In the genomic region with DNA sequence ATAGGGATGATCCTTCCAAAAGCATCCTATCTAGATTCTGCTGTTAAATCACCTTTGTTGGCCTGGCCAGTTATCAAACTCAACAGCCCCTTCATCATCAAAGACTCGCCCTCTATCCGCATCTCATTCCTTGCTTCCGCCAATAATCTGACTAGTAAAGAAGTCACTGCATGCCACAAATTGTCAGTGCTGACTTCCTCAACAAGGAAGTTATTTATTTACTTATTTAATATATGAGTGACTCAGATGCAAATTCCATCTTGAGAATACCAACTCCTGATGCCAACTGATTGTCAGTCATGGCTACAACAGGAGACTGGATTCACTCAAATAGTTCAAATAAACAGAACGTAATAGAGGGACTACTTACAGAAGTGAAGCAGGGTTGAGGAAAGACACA, we compare ENCODE assay signal across 16 cellular contexts.
"Had no signal": no experiment of that assay in that cellular context is flagged by ENCODE, and none has a peak within 500 bp of the region (broad histone marks: within the 10 kb centered on the region; RNA-seq: fewer than 3 reads in every experiment).

No MANE protein-coding gene starts in this region.

- H3K9me3 ChIP-seq: ovary, stomach, testis had no signal

- H3K27ac ChIP-seq: ovary, stomach, testis, upper lobe of left lung had no signal

- H3K36me3 ChIP-seq: ovary, stomach, upper lobe of left lung had no signal

- H3K4me3 ChIP-seq: lung, ovary, stomach, testis, upper lobe of left lung had no signal

- H3K4me1 ChIP-seq: stomach, testis, upper lobe of left lung had no signal

- ATAC-seq: activated CD4-positive, CD25-positive, alpha-beta regulatory T cell treated with anti-CD3 and anti-CD28 coated beads, Interleukin-2, amount 50 U/mL, for 24 hours; effector memory CD8-positive, alpha-beta T cell; T-cell had no signal

- DNase-seq: activated CD4-positive, alpha-beta T cell treated with anti-CD3 and anti-CD28 coated beads, Interleukin-2, amount 50 U/mL, for 1 hour; activated naive CD8-positive, alpha-beta T cell treated with anti-CD3 and anti-CD28 coated beads for 36 hours; cerebellar nuclear complex; effector memory CD8-positive, alpha-beta T cell; erythroblast; hippocampal formation; ovary; stimulated activated CD4-positive, alpha-beta T cell treated with anti-CD3 and anti-CD28 coated beads, Interleukin-12 subunit alpha, Interleukin-12 subunit beta, amount 100 ng/mL, for 4 hours; stimulated activated CD4-positive, alpha-beta T cell treated with anti-CD3 and anti-CD28 coated beads, Interleukin-2, amount 100 ng/mL, for 24 hours; stomach; T-cell; T-helper 9 cell; testis; upper lobe of left lung had no signal

- H3K27me3 ChIP-seq: ovary, stomach, testis, upper lobe of left lung had no signal
